Comparison of ENCODE assay signal across 36 cellular contexts in genomic region chr6:5860849-5861248, GRCh38.
"Had no signal": no experiment of that assay in that cellular context is flagged by ENCODE, and none has a peak within 500 bp of the region (broad histone marks: within the 10 kb centered on the region; RNA-seq: fewer than 3 reads in every experiment).

No MANE protein-coding gene starts in this region.

- H3K9me3 ChIP-seq: ascending aorta, body of pancreas, breast epithelium had no signal

- H3K36me3 Mint-ChIP-seq: activated naive CD8-positive, alpha-beta T cell had no signal

- H3K4me1 ChIP-seq: ascending aorta, body of pancreas, breast epithelium had no signal

- H3K27me3 Mint-ChIP-seq: activated CD4-positive, alpha-beta T cell treated with anti-CD3 and anti-CD28 coated beads for 36 hours; activated CD8-positive, alpha-beta memory T cell treated with anti-CD3 and anti-CD28 coated beads, Interleukin-2, amount 10 ng/mL, durations not matched to agents 7 days and 5 days; activated naive CD4-positive, alpha-beta T cell treated with anti-CD3 and anti-CD28 coated beads, Interleukin-2, amount 50 U/mL, for 24 hours; activated naive CD8-positive, alpha-beta T cell; activated naive CD8-positive, alpha-beta T cell treated with anti-CD3 and anti-CD28 coated beads, Interleukin-2, amount 50 U/mL, for 24 hours; activated T-cell treated with anti-CD3 and anti-CD28 coated beads, Interleukin-2, amount 50 U/mL, for 24 hours had no signal

- H3K27me3 ChIP-seq: ascending aorta, body of pancreas, brain microvascular endothelial cell, breast epithelium had no signal

- H3K27ac Mint-ChIP-seq: activated B cell treated with CpG ODN at 0.5 μM for 24 hours; activated CD4-positive, alpha-beta memory T cell treated with anti-CD3 and anti-CD28 coated beads, Interleukin-2, amount 10 ng/mL, durations not matched to agents 7 days and 5 days; activated CD4-positive, alpha-beta T cell treated with anti-CD3 and anti-CD28 coated beads for 36 hours; activated CD4-positive, alpha-beta T cell treated with anti-CD3 and anti-CD28 coated beads, Interleukin-2, amount 10 ng/mL, durations not matched to agents 7 days and 5 days; activated CD8-positive, alpha-beta memory T cell treated with anti-CD3 and anti-CD28 coated beads, Interleukin-2, amount 10 ng/mL, durations not matched to agents 7 days and 5 days; activated CD8-positive, alpha-beta T cell treated with anti-CD3 and anti-CD28 coated beads, Interleukin-2, amount 10 ng/mL, durations not matched to agents 7 days and 5 days; activated naive CD4-positive, alpha-beta T cell treated with anti-CD3 and anti-CD28 coated beads, Interleukin-2, amount 10 ng/mL, durations not matched to agents 7 days and 5 days; activated naive CD4-positive, alpha-beta T cell treated with anti-CD3 and anti-CD28 coated beads, Interleukin-2, amount 50 U/mL, for 24 hours; activated naive CD8-positive, alpha-beta T cell; activated naive CD8-positive, alpha-beta T cell treated with anti-CD3 and anti-CD28 coated beads, Interleukin-2, amount 10 ng/mL, durations not matched to agents 7 days and 5 days; activated naive CD8-positive, alpha-beta T cell treated with anti-CD3 and anti-CD28 coated beads, Interleukin-2, amount 50 U/mL, for 24 hours; activated T-cell treated with anti-CD3 and anti-CD28 coated beads, Interleukin-2, amount 50 U/mL, for 24 hours; activated T-helper 2 cell treated with anti-CD3 and anti-CD28 coated beads, Interferon-gamma antibody, Interleukin-2, Interleukin-4, amounts not matched to agents 10 μg/mL and 5 μg/mL and 100 μg/mL, durations not matched to agents 14 hours and 24 hours and 36 hours; T-helper 1 cell treated with Interleukin-12 subunit alpha and Interleukin-12 subunit beta and Interleukin-4 antibody, amounts not matched to agents 30 μg/mL and 1 μg/mL, for 36 hours; T-helper 2 cell treated with Interferon-gamma antibody and Interleukin-4, amounts not matched to agents 5 μg/mL and 100 μg/mL, for 36 hours had no signal

- H3K27ac ChIP-seq: ascending aorta, body of pancreas, brain microvascular endothelial cell, breast epithelium, VCaP had no signal

- H3K9me3 Mint-ChIP-seq: activated B cell treated with CpG ODN at 0.5 μM for 24 hours had no signal

- H3K4me3 ChIP-seq: ascending aorta, body of pancreas, breast epithelium had no signal

- H3K36me3 ChIP-seq: ascending aorta, brain microvascular endothelial cell, breast epithelium had no signal

- ATAC-seq: activated CD4-positive, alpha-beta T cell treated with anti-CD3 and anti-CD28 coated beads for 36 hours; activated CD8-positive, alpha-beta memory T cell treated with anti-CD3 and anti-CD28 coated beads, Interleukin-2, amount 10 ng/mL, durations not matched to agents 7 days and 5 days; activated CD8-positive, alpha-beta T cell treated with anti-CD3 and anti-CD28 coated beads, Interleukin-2, amount 10 ng/mL, durations not matched to agents 7 days and 5 days; activated naive CD8-positive, alpha-beta T cell treated with anti-CD3 and anti-CD28 coated beads, Interleukin-2, amount 50 U/mL, for 24 hours; body of pancreas had no signal

- DNase-seq: activated B cell treated with CpG ODN at 0.5 μM for 24 hours; activated CD4-positive, alpha-beta memory T cell treated with anti-CD3 and anti-CD28 coated beads, Interleukin-2, amount 10 ng/mL, durations not matched to agents 7 days and 5 days; activated CD4-positive, alpha-beta T cell treated with anti-CD3 and anti-CD28 coated beads for 1 hour; activated CD4-positive, alpha-beta T cell treated with anti-CD3 and anti-CD28 coated beads for 36 hours; activated CD4-positive, alpha-beta T cell treated with anti-CD3 and anti-CD28 coated beads for 48 hours; activated CD4-positive, alpha-beta T cell treated with anti-CD3 and anti-CD28 coated beads, Interleukin-2, amount 10 ng/mL, durations not matched to agents 7 days and 5 days; activated CD4-positive, alpha-beta T cell treated with anti-CD3 and anti-CD28 coated beads, Interleukin-2, amount 50 U/mL, for 48 hours; activated CD8-positive, alpha-beta memory T cell treated with anti-CD3 and anti-CD28 coated beads for 24 hours; activated CD8-positive, alpha-beta memory T cell treated with anti-CD3 and anti-CD28 coated beads, Interleukin-2, amount 10 ng/mL, durations not matched to agents 7 days and 5 days; activated CD8-positive, alpha-beta memory T cell treated with anti-CD3 and anti-CD28 coated beads, Interleukin-2, amount 50 U/mL, for 48 hours; activated CD8-positive, alpha-beta T cell treated with anti-CD3 and anti-CD28 coated beads, Interleukin-2, amount 10 ng/mL, durations not matched to agents 7 days and 5 days; activated effector memory CD4-positive, alpha-beta T cell treated with Interleukin-2 at 50 U/mL for 16 hours; activated gamma-delta T cell; activated naive CD4-positive, alpha-beta T cell treated with anti-CD3 and anti-CD28 coated beads, Interleukin-2, amount 10 ng/mL, durations not matched to agents 7 days and 5 days; activated naive CD4-positive, alpha-beta T cell treated with Interleukin-2 at 50 U/mL for 16 hours; activated naive CD8-positive, alpha-beta T cell treated with anti-CD3 and anti-CD28 coated beads, Interleukin-2, amount 10 ng/mL, durations not matched to agents 7 days and 5 days; activated naive CD8-positive, alpha-beta T cell treated with anti-CD3 and anti-CD28 coated beads, Interleukin-2, amount 50 U/mL, for 24 hours; activated T-cell treated with anti-CD3 and anti-CD28 coated beads, Interleukin-2, amount 50 U/mL, for 24 hours; activated T-cell treated with anti-CD3 and anti-CD28 coated beads, Interleukin-2, amount 50 U/mL, for 48 hours; amygdala; anterior cingulate cortex; body of pancreas; brain microvascular endothelial cell; central memory CD4-positive, alpha-beta T cell; T-helper 1 cell; T-helper 2 cell; T-helper 9 cell had no signal

- H3K4me3 Mint-ChIP-seq: activated B cell treated with CpG ODN at 0.5 μM for 24 hours; activated CD4-positive, alpha-beta memory T cell treated with anti-CD3 and anti-CD28 coated beads, Interleukin-2, amount 10 ng/mL, durations not matched to agents 7 days and 5 days; activated CD4-positive, alpha-beta T cell treated with anti-CD3 and anti-CD28 coated beads for 36 hours; activated CD4-positive, alpha-beta T cell treated with anti-CD3 and anti-CD28 coated beads, Interleukin-2, amount 10 ng/mL, durations not matched to agents 7 days and 5 days; activated CD8-positive, alpha-beta memory T cell treated with anti-CD3 and anti-CD28 coated beads, Interleukin-2, amount 10 ng/mL, durations not matched to agents 7 days and 5 days; activated CD8-positive, alpha-beta T cell treated with anti-CD3 and anti-CD28 coated beads, Interleukin-2, amount 10 ng/mL, durations not matched to agents 7 days and 5 days; activated naive CD4-positive, alpha-beta T cell treated with anti-CD3 and anti-CD28 coated beads, Interleukin-2, amount 10 ng/mL, durations not matched to agents 7 days and 5 days; activated naive CD4-positive, alpha-beta T cell treated with anti-CD3 and anti-CD28 coated beads, Interleukin-2, amount 50 U/mL, for 24 hours; activated naive CD8-positive, alpha-beta T cell; activated naive CD8-positive, alpha-beta T cell treated with anti-CD3 and anti-CD28 coated beads, Interleukin-2, amount 10 ng/mL, durations not matched to agents 7 days and 5 days; activated naive CD8-positive, alpha-beta T cell treated with anti-CD3 and anti-CD28 coated beads, Interleukin-2, amount 50 U/mL, for 24 hours; activated T-cell treated with anti-CD3 and anti-CD28 coated beads, Interleukin-2, amount 50 U/mL, for 24 hours; T-helper 1 cell treated with Interleukin-12 subunit alpha and Interleukin-12 subunit beta and Interleukin-4 antibody, amounts not matched to agents 30 μg/mL and 1 μg/mL, for 36 hours; T-helper 2 cell treated with Interferon-gamma antibody and Interleukin-4, amounts not matched to agents 5 μg/mL and 100 μg/mL, for 36 hours had no signal

- FAIRE-seq: TTC549 had no signal
